26 cellular contexts compared by ENCODE assay signal in genomic region chr1:232169436-232169835, GRCh38.
"Had no signal": no experiment of that assay in that cellular context is flagged by ENCODE, and none has a peak within 500 bp of the region (broad histone marks: within the 10 kb centered on the region; RNA-seq: fewer than 3 reads in every experiment).

No MANE protein-coding gene starts in this region.

- H3K4me3 ChIP-seq: stomach, suprapubic skin, testis, thoracic aorta, thyroid gland, tibial artery, tibial nerve, transverse colon, upper lobe of left lung, upper lobe of right lung, uterus, vagina had no signal

- H3K27me3 ChIP-seq: stomach, suprapubic skin, testis, thyroid gland, tibial artery, tibial nerve, transverse colon, upper lobe of left lung, upper lobe of right lung, uterus, vagina had no signal

- H3K9me3 ChIP-seq: suprapubic skin, testis, thoracic aorta, thyroid gland, tibial artery, transverse colon, upper lobe of left lung, upper lobe of right lung, uterus, vagina had no signal

- DNase-seq: stimulated activated CD4-positive, alpha-beta T cell treated with anti-CD3 and anti-CD28 coated beads, Interleukin-2, amount 100 ng/mL, for 48 hours; stimulated activated CD4-positive, alpha-beta T cell treated with anti-CD3 and anti-CD28 coated beads, Interleukin-4, amount 100 ng/mL, for 1 hour; stimulated activated CD4-positive, alpha-beta T cell treated with anti-CD3 and anti-CD28 coated beads, Interleukin-4, amount 100 ng/mL, for 24 hours; stimulated activated CD4-positive, alpha-beta T cell treated with anti-CD3 and anti-CD28 coated beads, Interleukin-4, amount 100 ng/mL, for 4 hours; stimulated activated CD8-positive, alpha-beta memory T cell treated with anti-CD3 and anti-CD28 coated beads, Interleukin-4, amount 100 ng/mL, for 48 hours; stimulated activated naive B cell treated with anti-CD40 and anti-IgM and Interleukin-4, amounts not matched to agents 10 μg/mL and 1 μg/mL and 100 μg/mL, for 72 hours; stimulated activated naive CD4-positive, alpha-beta T cell; stimulated activated naive CD4-positive, alpha-beta T cell treated with Interleukin-2 at 50 U/mL for 16 hours; stimulated activated naive CD8-positive, alpha-beta T cell treated with anti-CD3 and anti-CD28 coated beads, Interleukin-15, amount 100 ng/mL, for 72 hours; stimulated activated naive CD8-positive, alpha-beta T cell treated with anti-CD3 and anti-CD28 coated beads, Interleukin-15, Interleukin-2, amounts not matched to agents 100 U/mL and 50 U/mL, for 24 hours; stomach; substantia nigra; testis; thyroid gland; tibial artery; transverse colon; trophoblast cell; upper lobe of left lung; upper lobe of right lung; uterus had no signal

- H3K4me1 ChIP-seq: suprapubic skin, testis, thyroid gland, tibial artery, tibial nerve, transverse colon, upper lobe of left lung, upper lobe of right lung, uterus, vagina had no signal

- H3K36me3 ChIP-seq: stomach, suprapubic skin, thoracic aorta, thyroid gland, tibial artery, tibial nerve, transverse colon, upper lobe of left lung, upper lobe of right lung, uterus, vagina had no signal

- H3K27ac ChIP-seq: stomach, suprapubic skin, testis, thoracic aorta, thyroid gland, tibial artery, tibial nerve, transverse colon, upper lobe of left lung, upper lobe of right lung, uterus, vagina had no signal

- ATAC-seq: stimulated activated effector memory CD8-positive, alpha-beta T cell treated with anti-CD3 and anti-CD28 coated beads, Interleukin-12 subunit alpha, Interleukin-12 subunit beta, amount 100 ng/mL, for 72 hours; stimulated activated memory B cell treated with anti-CD40 and anti-IgM and Interleukin-4, amounts not matched to agents 10 μg/mL and 1 μg/mL and 100 μg/mL, for 72 hours; stimulated activated naive B cell treated with anti-CD40 and anti-IgM and Interleukin-4, amounts not matched to agents 10 μg/mL and 1 μg/mL and 100 μg/mL, for 72 hours; stimulated activated naive CD8-positive, alpha-beta T cell treated with anti-CD3 and anti-CD28 coated beads, Interleukin-15, amount 100 ng/mL, for 72 hours; stimulated activated naive CD8-positive, alpha-beta T cell treated with anti-CD3 and anti-CD28 coated beads, Interleukin-15, Interleukin-2, amounts not matched to agents 100 U/mL and 50 U/mL, for 24 hours; upper lobe of right lung had no signal
